ENCODE assay signal across 8 cellular contexts in genomic region chrX:11341274-11342256, GRCh38. TPM values are rescaled to one million over a fixed set of nuclear protein-coding genes. Genes with fewer than 3 reads are reported as not detected.
A peak's percentile ranks its signal among the peaks of the same experiment; 100 is the strongest.
DNase-seq lines count a peak whose midpoint lies in the region; ATAC-seq, FAIRE-seq and TF ChIP-seq lines count a peak whose summit lies in the region.

No MANE protein-coding gene starts in this region.

- H3K27me3 ChIP-seq in neuronal stem cell (ENCODE audit: control insufficient read depth in 3 of 3, insufficient read depth in 3 of 3, low read depth in 1 of 3, low read length in 3 of 3) = no peaks in the 10 kb centered on the region
- no peaks in the 10 kb centered on the region for H3K27me3 ChIP-seq in vagina

- H3K4me1 ChIP-seq in HEK293 (ENCODE audit: control insufficient read depth, insufficient read depth, low read length) (no peaks in the 10 kb centered on the region), neuronal stem cell (ENCODE audit: control insufficient read depth in 2 of 2, insufficient read depth in 1 of 2, low read depth in 1 of 2, low read length in 2 of 2) (peaks cover 0 to 20% of the 10 kb centered on the region in 2 donors), vagina (no peaks in the 10 kb centered on the region)

- CTCF ChIA-PET in HEK293 (lab: Yijun Ruan, JAX) = no interaction called here

- TF ChIP-seq POLR2A in GM18505 (IDR thresholded peaks at IDR 0.05; ENCODE audit: borderline replicate concordance, extremely low read depth, insufficient read depth, insufficient read length) (no peak), vagina (IDR thresholded peaks at IDR 0.05) (no peak)

- no peak overlapping the region for H2BK5ac ChIP-seq in neuronal stem cell (ENCODE audit: low read length)

- H3K27ac ChIP-seq in HEK293 (ENCODE audit: extremely low read depth, low read depth, low read length) (no peak overlapping the region), neuronal stem cell (replicated peaks; ENCODE audit: low read length) (no peak overlapping the region), vagina (no peak overlapping the region)

- POLR2A ChIA-PET in HEK293 (lab: Yijun Ruan, JAX) = interaction anchor here (0.7 kb wide), 1 partner anchor 43 kb away, joined by 6 read pairs; no protein-coding TSS in a partner anchor

- H2AFZ ChIP-seq in neuronal stem cell (ENCODE audit: low read length) = peak overlapping the region; percentile 48

- H2AK5ac ChIP-seq in neuronal stem cell (ENCODE audit: low read depth, low read length) = no peak overlapping the region

- peak; percentile 63 for DNase-seq in NAMALWA (ENCODE audit: low spot score)
- no peak for DNase-seq in neuronal stem cell (ENCODE audit: low spot score)
- no peak for DNase-seq in NCI-H2171 treated with DMSO at 0.1 percent for 48 hours (lab: John Stamatoyannopoulos, UW)
- DNase-seq in vagina (ENCODE audit: extremely low spot score in 2 of 2) = no peak
- DNase-seq in activated CD4-positive, CD25-positive, alpha-beta regulatory T cell (lab: John Stamatoyannopoulos, UW) = no peak

- no peak overlapping the region for H3K14ac ChIP-seq in neuronal stem cell (ENCODE audit: low read length)

- no peak overlapping the region for H2BK120ac ChIP-seq in neuronal stem cell (ENCODE audit: low read depth, low read length)

- H3K23ac ChIP-seq in neuronal stem cell (ENCODE audit: low read depth, low read length, poor library complexity) = no peak overlapping the region

- FAIRE-seq in endometrium (lab: Jason Lieb, UNC) = peak; percentile 78

- no peak overlapping the region for H4K8ac ChIP-seq in neuronal stem cell (ENCODE audit: low read depth, low read length)

- H2BK12ac ChIP-seq in neuronal stem cell (ENCODE audit: low read length) = no peak overlapping the region

- H3K36me3 ChIP-seq in HEK293 (ENCODE audit: control insufficient read depth in 2 of 2, insufficient read depth in 1 of 2, low read length in 2 of 2) (no peaks in the 10 kb centered on the region), neuronal stem cell (replicated peaks in 1 of 2; ENCODE audit: control insufficient read depth in 2 of 2, insufficient read depth in 2 of 2, low read length in 2 of 2) (no peaks in the 10 kb centered on the region), vagina (no peaks in the 10 kb centered on the region)

- no peak overlapping the region for H3K4me3 ChIP-seq in HEK293 (ENCODE audit: low read depth, low read length)
- no peak overlapping the region for H3K4me3 ChIP-seq in neuronal stem cell (ENCODE audit: low read length in 2 of 2)
- no peak overlapping the region for H3K4me3 ChIP-seq in vagina

- H3K9me3 ChIP-seq in HEK293 (ENCODE audit: control insufficient read depth, insufficient read depth, low read depth, low read length) (no peaks in the 10 kb centered on the region), neuronal stem cell (replicated peaks in 1 of 2; ENCODE audit: control insufficient read depth in 2 of 2, insufficient read depth in 1 of 2, low read depth in 1 of 2, low read length in 2 of 2) (no peaks in the 10 kb centered on the region), vagina (no peaks in the 10 kb centered on the region)

- H3K79me1 ChIP-seq in neuronal stem cell (ENCODE audit: low read depth, low read length) = no peaks in the 10 kb centered on the region

- H3K4me2 ChIP-seq in neuronal stem cell (ENCODE audit: insufficient read depth, low read length, poor library complexity, severe bottlenecking) = no peak overlapping the region

- H3K9ac ChIP-seq in neuronal stem cell (ENCODE audit: low read depth, low read length, poor library complexity) = no peak overlapping the region

- H3K4ac ChIP-seq in neuronal stem cell (ENCODE audit: low read length) = no peak overlapping the region

- no peak overlapping the region for H4K91ac ChIP-seq in neuronal stem cell (ENCODE audit: low read depth, low read length, poor library complexity)

- no peak overlapping the region for H2BK15ac ChIP-seq in neuronal stem cell (ENCODE audit: low read length)

- no peak for TF ChIP-seq CTCF in HEK293 (tag by site-specific recombination; IDR thresholded peaks at IDR 0.05)
- no peak for TF ChIP-seq CTCF in vagina (IDR thresholded peaks at IDR 0.05)

- no peak overlapping the region for H3K18ac ChIP-seq in neuronal stem cell (ENCODE audit: low read length)

- WGBS in neuronal stem cell (ENCODE audit: extremely low coverage in 2 of 2, insufficient read length in 2 of 2, insufficient replicate concordance in 1 of 2), 2 donors = no CpG with 5 or more reads among the region's 11 CpGs

- ATAC-seq in GM18505 (IDR thresholded peaks at IDR 0.05; ENCODE audit: unreplicated experiment) = peak; percentile 77

- intact Hi-C loops in vagina (cut with DNase I) = no loop called here

TF ChIP-seq in HEK293, 187 proteins besides CTCF, POLR2A, EP300 and RAD21:
- TF ChIP-seq ZNF645 (tag by site-specific recombination; IDR thresholded peaks at IDR 0.05) = no peak
- no peak for TF ChIP-seq BCL11A (tag by site-specific recombination; IDR thresholded peaks at IDR 0.05; ENCODE audit: low read depth)
- peak; percentile 48 for TF ChIP-seq ZFHX2 (tag by site-specific recombination; conservative IDR thresholded peaks at IDR 0.05)
- peak; percentile 41; the same call in 1 of the 2 replicates for TF ChIP-seq EGR2 (tag by site-specific recombination; IDR thresholded peaks at IDR 0.05; ENCODE audit: low read depth)

RNA-seq across cellular contexts. Expression of gene AMELX, which starts 48.4 kb away (rescaled TPM):
- polyA plus RNA-seq in neuronal stem cell (2013, experiment 1 of 2) = not detected
- polyA plus RNA-seq in neuronal stem cell (2013, experiment 2 of 2) = 0.06 TPM
- total RNA-seq in vagina = not detected
